Comparison of ENCODE assay signal across 1 cellular context in the genomic region with DNA sequence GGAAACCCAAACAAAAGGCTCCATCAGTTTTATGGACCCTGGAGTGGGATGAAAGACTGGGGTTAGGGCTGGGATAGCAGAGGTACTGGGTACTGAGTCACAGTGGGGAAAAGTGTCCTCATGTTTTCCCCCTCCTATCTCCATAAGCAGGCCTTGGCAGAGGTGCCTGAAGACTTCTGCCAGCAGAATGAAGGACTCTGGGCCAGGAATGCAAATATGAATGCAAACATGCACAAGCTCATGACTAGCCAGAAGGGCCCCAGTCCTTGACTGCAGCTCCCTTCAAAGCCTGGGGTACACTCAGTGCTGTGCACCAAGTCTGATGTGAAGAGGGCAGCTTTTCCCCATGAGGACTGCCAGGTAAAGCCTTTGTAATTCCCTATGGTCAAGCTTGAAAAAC.
TF ChIP-seq lines count a peak whose summit lies in the region.

No MANE protein-coding gene starts in this region.

TF ChIP-seq in HepG2, 621 proteins besides CTCF, POLR2A, EP300 and RAD21:
- TF ChIP-seq EED (CRISPR knock-in tag; IDR thresholded peaks at IDR 0.05) (no peak), TCF7 (IDR thresholded peaks at IDR 0.05; ENCODE audit: low read depth) (no peak), ZNF557 (CRISPR knock-in tag; IDR thresholded peaks at IDR 0.05) (no peak), HDAC1 (CRISPR knock-in tag; IDR thresholded peaks at IDR 0.05) (no peak), ZNF512 (CRISPR knock-in tag; IDR thresholded peaks at IDR 0.05) (no peak), ZNF326 (CRISPR knock-in tag; IDR thresholded peaks at IDR 0.05; ENCODE audit: borderline replicate concordance) (no peak), ZNF180 (CRISPR knock-in tag; IDR thresholded peaks at IDR 0.05; ENCODE audit: borderline replicate concordance, low read depth) (no peak), SALL1 (CRISPR knock-in tag; IDR thresholded peaks at IDR 0.05) (no peak), MAZ (IDR thresholded peaks at IDR 0.05; ENCODE audit: borderline replicate concordance, low read depth, low read length) (no peak), MAZ (CRISPR knock-in tag; IDR thresholded peaks at IDR 0.05; ENCODE audit: low read depth) (no peak), PHB2 (IDR thresholded peaks at IDR 0.05; ENCODE audit: partially characterized antibody) (no peak), ZKSCAN1 (IDR thresholded peaks at IDR 0.05; ENCODE audit: low read length) (no peak), MBNL3 (CRISPR knock-in tag; conservative IDR thresholded peaks at IDR 0.05) (no peak), NFKBIZ (CRISPR knock-in tag; IDR thresholded peaks at IDR 0.05) (no peak), PCBP1 (IDR thresholded peaks at IDR 0.05; ENCODE audit: borderline replicate concordance, low read depth, low read length) (no peak)
